1 cellular context compared by ENCODE assay signal in the genomic region with DNA sequence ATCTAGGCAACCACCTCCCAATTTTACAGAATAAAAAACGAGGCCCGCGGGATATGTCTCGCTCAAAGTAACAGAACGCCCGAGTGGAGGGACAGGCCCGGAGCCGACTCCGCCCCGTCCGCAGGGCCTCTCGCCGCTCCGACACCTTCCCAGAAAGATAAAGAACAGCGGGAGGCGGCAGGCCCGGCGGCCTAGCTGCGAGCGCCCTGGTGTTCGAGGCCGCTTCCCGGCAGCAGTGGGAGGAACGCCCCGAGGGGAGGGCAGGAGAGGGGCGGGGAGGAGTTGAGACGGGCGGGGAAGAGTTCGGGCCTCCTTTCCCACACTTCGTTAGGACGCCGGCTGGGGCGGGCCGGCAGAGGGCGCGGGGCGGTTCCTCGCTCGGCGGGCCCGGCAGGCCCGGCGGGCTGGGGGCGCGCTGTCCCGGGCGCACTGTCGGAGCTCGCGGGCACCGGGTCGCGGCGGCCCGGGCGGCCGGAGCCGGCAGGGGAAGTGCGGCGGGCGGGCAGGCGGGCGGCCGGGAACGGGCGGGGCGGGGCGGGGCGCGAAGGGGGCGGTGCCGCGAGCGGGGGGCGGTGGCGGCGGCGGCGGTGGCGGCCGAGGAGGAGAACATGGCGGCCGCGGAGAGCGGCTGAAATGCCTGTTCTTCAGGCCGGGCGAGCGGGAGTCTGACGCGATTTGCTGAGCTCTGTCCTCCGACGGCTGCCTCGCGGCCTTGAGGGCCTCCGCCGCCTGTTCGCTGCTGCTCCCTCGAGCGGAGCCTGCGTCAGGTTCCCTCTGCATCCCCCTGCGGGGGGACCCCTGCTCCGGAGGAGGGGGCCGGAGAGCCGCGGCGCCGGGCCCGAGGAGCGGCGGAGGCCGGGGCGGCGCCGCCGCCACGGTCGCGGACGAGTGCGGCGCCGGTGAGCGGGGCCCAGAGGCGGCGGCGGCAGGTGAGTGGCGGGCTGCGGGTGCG.
TF ChIP-seq lines count a peak whose summit lies in the region.

A gene (plus strand): TSS at position 581 of the 952 bp plus-strand sequence. CDS start 167,424 bp downstream, outside the sequence.

TF ChIP-seq in HepG2, 621 proteins besides CTCF, POLR2A, EP300 and RAD21 (continued from another document and continues in another):
- TF ChIP-seq, protein P1, sequence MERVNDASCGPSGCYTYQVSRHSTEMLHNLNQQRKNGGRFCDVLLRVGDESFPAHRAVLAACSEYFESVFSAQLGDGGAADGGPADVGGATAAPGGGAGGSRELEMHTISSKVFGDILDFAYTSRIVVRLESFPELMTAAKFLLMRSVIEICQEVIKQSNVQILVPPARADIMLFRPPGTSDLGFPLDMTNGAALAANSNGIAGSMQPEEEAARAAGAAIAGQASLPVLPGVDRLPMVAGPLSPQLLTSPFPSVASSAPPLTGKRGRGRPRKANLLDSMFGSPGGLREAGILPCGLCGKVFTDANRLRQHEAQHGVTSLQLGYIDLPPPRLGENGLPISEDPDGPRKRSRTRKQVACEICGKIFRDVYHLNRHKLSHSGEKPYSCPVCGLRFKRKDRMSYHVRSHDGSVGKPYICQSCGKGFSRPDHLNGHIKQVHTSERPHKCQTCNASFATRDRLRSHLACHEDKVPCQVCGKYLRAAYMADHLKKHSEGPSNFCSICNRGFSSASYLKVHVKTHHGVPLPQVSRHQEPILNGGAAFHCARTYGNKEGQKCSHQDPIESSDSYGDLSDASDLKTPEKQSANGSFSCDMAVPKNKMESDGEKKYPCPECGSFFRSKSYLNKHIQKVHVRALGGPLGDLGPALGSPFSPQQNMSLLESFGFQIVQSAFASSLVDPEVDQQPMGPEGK (CRISPR knock-in tag; IDR thresholded peaks at IDR 0.05): peak; percentile 77
- TF ChIP-seq NFE2L1 (CRISPR knock-in tag; IDR thresholded peaks at IDR 0.05; ENCODE audit: borderline replicate concordance) (no peak), ARID2 (CRISPR knock-in tag; IDR thresholded peaks at IDR 0.05; ENCODE audit: borderline replicate concordance) (no peak), ZNF737 (CRISPR knock-in tag; IDR thresholded peaks at IDR 0.05; ENCODE audit: borderline replicate concordance) (no peak), SP1 (IDR thresholded peaks at IDR 0.05) (no peak), SP1 (CRISPR knock-in tag; IDR thresholded peaks at IDR 0.05) (peak; percentile 34; the same call in 1 of the 2 replicates), MTF1 (CRISPR knock-in tag; IDR thresholded peaks at IDR 0.05) (no peak), REPIN1 (CRISPR knock-in tag; IDR thresholded peaks at IDR 0.05; ENCODE audit: borderline replicate concordance, low read depth) (no peak), DPF2 (CRISPR knock-in tag; IDR thresholded peaks at IDR 0.05; ENCODE audit: borderline replicate concordance, low read depth) (no peak), PITX1 (CRISPR knock-in tag; IDR thresholded peaks at IDR 0.05) (no peak), CHCHD3 (CRISPR knock-in tag; IDR thresholded peaks at IDR 0.05) (no peak), SP140L (CRISPR knock-in tag; IDR thresholded peaks at IDR 0.05; ENCODE audit: borderline replicate concordance) (no peak), GPN1 (CRISPR knock-in tag; IDR thresholded peaks at IDR 0.05; ENCODE audit: borderline replicate concordance) (no peak), RAD51 (IDR thresholded peaks at IDR 0.05; ENCODE audit: borderline replicate concordance) (no peak), ZNF235 (CRISPR knock-in tag; IDR thresholded peaks at IDR 0.05; ENCODE audit: borderline replicate concordance) (no peak), TGIF2 (CRISPR knock-in tag; IDR thresholded peaks at IDR 0.05) (0 out of 2 replicates have a peak, but pooled peaks have one; percentile 20), SIN3A (IDR thresholded peaks at IDR 0.05; ENCODE audit: borderline replicate concordance, low read depth, low read length) (no peak), HOXD1 (CRISPR knock-in tag; IDR thresholded peaks at IDR 0.05) (no peak), GATAD1 (CRISPR knock-in tag; IDR thresholded peaks at IDR 0.05) (no peak), ZNF775 (CRISPR knock-in tag; IDR thresholded peaks at IDR 0.05; ENCODE audit: borderline replicate concordance) (no peak), ZNF121 (CRISPR knock-in tag; IDR thresholded peaks at IDR 0.05) (no peak), ZNF7 (CRISPR knock-in tag; IDR thresholded peaks at IDR 0.05) (no peak), ZNF556 (CRISPR knock-in tag; IDR thresholded peaks at IDR 0.05; ENCODE audit: borderline replicate concordance) (no peak), ZEB1 (IDR thresholded peaks at IDR 0.05; ENCODE audit: insufficient replicate concordance, low read depth) (peak; percentile 36), ATM (IDR thresholded peaks at IDR 0.05; ENCODE audit: borderline replicate concordance) (no peak), TARDBP (CRISPR knock-in tag; IDR thresholded peaks at IDR 0.05) (0 out of 2 replicates have a peak, but pooled peaks have one; percentile 61), NCOA1 (CRISPR knock-in tag; IDR thresholded peaks at IDR 0.05) (no peak), TCF7 (IDR thresholded peaks at IDR 0.05; ENCODE audit: low read depth) (no peak), ZNF564 (CRISPR knock-in tag; IDR thresholded peaks at IDR 0.05) (0 out of 2 replicates have a peak, but pooled peaks have one; percentile 13), BCL6 (CRISPR knock-in tag; IDR thresholded peaks at IDR 0.05) (0 out of 2 replicates have a peak, but pooled peaks have one; percentile 19), KDM6A (CRISPR knock-in tag; IDR thresholded peaks at IDR 0.05; ENCODE audit: low read depth) (no peak), HNRNPH1 (optimal IDR thresholded peaks at IDR 0.05; ENCODE audit: low read depth, low read length) (no peak), RORA (CRISPR knock-in tag; IDR thresholded peaks at IDR 0.05) (no peak), MAFF (IDR thresholded peaks at IDR 0.05; ENCODE audit: low read depth, low read length) (no peak), ZSCAN25 (CRISPR knock-in tag; IDR thresholded peaks at IDR 0.05) (no peak), U2AF2 (IDR thresholded peaks at IDR 0.05; ENCODE audit: low read depth, low read length) (no peak), ATRX (CRISPR knock-in tag; IDR thresholded peaks at IDR 0.05; ENCODE audit: borderline replicate concordance) (no peak), SUZ12 (IDR thresholded peaks at IDR 0.05; ENCODE audit: low read depth, low read length) (no peak)
- TF ChIP-seq, protein P2, sequence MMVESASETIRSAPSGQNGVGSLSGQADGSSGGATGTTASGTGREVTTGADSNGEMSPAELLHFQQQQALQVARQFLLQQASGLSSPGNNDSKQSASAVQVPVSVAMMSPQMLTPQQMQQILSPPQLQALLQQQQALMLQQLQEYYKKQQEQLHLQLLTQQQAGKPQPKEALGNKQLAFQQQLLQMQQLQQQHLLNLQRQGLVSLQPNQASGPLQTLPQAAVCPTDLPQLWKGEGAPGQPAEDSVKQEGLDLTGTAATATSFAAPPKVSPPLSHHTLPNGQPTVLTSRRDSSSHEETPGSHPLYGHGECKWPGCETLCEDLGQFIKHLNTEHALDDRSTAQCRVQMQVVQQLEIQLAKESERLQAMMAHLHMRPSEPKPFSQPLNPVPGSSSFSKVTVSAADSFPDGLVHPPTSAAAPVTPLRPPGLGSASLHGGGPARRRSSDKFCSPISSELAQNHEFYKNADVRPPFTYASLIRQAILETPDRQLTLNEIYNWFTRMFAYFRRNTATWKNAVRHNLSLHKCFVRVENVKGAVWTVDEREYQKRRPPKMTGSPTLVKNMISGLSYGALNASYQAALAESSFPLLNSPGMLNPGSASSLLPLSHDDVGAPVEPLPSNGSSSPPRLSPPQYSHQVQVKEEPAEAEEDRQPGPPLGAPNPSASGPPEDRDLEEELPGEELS (CRISPR knock-in tag; IDR thresholded peaks at IDR 0.05): peak; percentile 10; the same call in 1 of the 2 replicates
- TF ChIP-seq, protein P3, sequence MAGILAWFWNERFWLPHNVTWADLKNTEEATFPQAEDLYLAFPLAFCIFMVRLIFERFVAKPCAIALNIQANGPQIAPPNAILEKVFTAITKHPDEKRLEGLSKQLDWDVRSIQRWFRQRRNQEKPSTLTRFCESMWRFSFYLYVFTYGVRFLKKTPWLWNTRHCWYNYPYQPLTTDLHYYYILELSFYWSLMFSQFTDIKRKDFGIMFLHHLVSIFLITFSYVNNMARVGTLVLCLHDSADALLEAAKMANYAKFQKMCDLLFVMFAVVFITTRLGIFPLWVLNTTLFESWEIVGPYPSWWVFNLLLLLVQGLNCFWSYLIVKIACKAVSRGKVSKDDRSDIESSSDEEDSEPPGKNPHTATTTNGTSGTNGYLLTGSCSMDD (CRISPR knock-in tag; IDR thresholded peaks at IDR 0.05): no peak
- TF ChIP-seq, protein P4, sequence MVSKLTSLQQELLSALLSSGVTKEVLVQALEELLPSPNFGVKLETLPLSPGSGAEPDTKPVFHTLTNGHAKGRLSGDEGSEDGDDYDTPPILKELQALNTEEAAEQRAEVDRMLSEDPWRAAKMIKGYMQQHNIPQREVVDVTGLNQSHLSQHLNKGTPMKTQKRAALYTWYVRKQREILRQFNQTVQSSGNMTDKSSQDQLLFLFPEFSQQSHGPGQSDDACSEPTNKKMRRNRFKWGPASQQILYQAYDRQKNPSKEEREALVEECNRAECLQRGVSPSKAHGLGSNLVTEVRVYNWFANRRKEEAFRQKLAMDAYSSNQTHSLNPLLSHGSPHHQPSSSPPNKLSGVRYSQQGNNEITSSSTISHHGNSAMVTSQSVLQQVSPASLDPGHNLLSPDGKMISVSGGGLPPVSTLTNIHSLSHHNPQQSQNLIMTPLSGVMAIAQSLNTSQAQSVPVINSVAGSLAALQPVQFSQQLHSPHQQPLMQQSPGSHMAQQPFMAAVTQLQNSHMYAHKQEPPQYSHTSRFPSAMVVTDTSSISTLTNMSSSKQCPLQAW (CRISPR knock-in tag; IDR thresholded peaks at IDR 0.05): no peak
- TF ChIP-seq, protein P5, sequence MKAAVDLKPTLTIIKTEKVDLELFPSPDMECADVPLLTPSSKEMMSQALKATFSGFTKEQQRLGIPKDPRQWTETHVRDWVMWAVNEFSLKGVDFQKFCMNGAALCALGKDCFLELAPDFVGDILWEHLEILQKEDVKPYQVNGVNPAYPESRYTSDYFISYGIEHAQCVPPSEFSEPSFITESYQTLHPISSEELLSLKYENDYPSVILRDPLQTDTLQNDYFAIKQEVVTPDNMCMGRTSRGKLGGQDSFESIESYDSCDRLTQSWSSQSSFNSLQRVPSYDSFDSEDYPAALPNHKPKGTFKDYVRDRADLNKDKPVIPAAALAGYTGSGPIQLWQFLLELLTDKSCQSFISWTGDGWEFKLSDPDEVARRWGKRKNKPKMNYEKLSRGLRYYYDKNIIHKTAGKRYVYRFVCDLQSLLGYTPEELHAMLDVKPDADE (CRISPR knock-in tag; IDR thresholded peaks at IDR 0.05): no peak
- TF ChIP-seq, protein P6, sequence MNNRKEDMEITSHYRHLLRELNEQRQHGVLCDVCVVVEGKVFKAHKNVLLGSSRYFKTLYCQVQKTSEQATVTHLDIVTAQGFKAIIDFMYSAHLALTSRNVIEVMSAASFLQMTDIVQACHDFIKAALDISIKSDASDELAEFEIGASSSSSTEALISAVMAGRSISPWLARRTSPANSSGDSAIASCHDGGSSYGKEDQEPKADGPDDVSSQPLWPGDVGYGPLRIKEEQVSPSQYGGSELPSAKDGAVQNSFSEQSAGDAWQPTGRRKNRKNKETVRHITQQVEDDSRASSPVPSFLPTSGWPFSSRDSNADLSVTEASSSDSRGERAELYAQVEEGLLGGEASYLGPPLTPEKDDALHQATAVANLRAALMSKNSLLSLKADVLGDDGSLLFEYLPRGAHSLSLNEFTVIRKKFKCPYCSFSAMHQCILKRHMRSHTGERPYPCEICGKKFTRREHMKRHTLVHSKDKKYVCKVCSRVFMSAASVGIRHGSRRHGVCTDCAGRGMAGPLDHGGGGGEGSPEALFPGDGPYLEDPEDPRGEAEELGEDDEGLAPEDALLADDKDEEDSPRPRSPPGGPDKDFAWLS (CRISPR knock-in tag; IDR thresholded peaks at IDR 0.05; ENCODE audit: borderline replicate concordance): no peak
- TF ChIP-seq, protein P7, sequence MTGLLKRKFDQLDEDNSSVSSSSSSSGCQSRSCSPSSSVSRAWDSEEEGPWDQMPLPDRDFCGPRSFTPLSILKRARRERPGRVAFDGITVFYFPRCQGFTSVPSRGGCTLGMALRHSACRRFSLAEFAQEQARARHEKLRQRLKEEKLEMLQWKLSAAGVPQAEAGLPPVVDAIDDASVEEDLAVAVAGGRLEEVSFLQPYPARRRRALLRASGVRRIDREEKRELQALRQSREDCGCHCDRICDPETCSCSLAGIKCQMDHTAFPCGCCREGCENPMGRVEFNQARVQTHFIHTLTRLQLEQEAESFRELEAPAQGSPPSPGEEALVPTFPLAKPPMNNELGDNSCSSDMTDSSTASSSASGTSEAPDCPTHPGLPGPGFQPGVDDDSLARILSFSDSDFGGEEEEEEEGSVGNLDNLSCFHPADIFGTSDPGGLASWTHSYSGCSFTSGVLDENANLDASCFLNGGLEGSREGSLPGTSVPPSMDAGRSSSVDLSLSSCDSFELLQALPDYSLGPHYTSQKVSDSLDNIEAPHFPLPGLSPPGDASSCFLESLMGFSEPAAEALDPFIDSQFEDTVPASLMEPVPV (CRISPR knock-in tag; IDR thresholded peaks at IDR 0.05): no peak
- TF ChIP-seq, protein P8, sequence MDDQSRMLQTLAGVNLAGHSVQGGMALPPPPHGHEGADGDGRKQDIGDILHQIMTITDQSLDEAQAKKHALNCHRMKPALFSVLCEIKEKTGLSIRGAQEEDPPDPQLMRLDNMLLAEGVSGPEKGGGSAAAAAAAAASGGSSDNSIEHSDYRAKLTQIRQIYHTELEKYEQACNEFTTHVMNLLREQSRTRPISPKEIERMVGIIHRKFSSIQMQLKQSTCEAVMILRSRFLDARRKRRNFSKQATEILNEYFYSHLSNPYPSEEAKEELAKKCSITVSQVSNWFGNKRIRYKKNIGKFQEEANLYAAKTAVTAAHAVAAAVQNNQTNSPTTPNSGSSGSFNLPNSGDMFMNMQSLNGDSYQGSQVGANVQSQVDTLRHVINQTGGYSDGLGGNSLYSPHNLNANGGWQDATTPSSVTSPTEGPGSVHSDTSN (CRISPR knock-in tag; IDR thresholded peaks at IDR 0.05; ENCODE audit: borderline replicate concordance): no peak
- TF ChIP-seq, protein P9, sequence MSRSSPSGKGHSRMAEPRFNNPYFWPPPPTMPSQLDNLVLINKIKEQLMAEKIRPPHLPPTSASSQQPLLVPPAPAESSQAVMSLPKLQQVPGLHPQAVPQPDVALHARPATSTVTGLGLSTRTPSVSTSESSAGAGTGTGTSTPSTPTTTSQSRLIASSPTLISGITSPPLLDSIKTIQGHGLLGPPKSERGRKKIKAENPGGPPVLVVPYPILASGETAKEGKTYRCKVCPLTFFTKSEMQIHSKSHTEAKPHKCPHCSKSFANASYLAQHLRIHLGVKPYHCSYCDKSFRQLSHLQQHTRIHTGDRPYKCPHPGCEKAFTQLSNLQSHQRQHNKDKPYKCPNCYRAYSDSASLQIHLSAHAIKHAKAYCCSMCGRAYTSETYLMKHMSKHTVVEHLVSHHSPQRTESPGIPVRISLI (CRISPR knock-in tag; IDR thresholded peaks at IDR 0.05; ENCODE audit: borderline replicate concordance): no peak
- TF ChIP-seq, protein P10, sequence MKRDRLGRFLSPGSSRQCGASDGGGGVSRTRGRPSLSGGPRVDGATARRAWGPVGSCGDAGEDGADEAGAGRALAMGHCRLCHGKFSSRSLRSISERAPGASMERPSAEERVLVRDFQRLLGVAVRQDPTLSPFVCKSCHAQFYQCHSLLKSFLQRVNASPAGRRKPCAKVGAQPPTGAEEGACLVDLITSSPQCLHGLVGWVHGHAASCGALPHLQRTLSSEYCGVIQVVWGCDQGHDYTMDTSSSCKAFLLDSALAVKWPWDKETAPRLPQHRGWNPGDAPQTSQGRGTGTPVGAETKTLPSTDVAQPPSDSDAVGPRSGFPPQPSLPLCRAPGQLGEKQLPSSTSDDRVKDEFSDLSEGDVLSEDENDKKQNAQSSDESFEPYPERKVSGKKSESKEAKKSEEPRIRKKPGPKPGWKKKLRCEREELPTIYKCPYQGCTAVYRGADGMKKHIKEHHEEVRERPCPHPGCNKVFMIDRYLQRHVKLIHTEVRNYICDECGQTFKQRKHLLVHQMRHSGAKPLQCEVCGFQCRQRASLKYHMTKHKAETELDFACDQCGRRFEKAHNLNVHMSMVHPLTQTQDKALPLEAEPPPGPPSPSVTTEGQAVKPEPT (CRISPR knock-in tag; IDR thresholded peaks at IDR 0.05; ENCODE audit: low read depth): no peak
